8 cellular contexts compared by ENCODE assay signal in the genomic region with DNA sequence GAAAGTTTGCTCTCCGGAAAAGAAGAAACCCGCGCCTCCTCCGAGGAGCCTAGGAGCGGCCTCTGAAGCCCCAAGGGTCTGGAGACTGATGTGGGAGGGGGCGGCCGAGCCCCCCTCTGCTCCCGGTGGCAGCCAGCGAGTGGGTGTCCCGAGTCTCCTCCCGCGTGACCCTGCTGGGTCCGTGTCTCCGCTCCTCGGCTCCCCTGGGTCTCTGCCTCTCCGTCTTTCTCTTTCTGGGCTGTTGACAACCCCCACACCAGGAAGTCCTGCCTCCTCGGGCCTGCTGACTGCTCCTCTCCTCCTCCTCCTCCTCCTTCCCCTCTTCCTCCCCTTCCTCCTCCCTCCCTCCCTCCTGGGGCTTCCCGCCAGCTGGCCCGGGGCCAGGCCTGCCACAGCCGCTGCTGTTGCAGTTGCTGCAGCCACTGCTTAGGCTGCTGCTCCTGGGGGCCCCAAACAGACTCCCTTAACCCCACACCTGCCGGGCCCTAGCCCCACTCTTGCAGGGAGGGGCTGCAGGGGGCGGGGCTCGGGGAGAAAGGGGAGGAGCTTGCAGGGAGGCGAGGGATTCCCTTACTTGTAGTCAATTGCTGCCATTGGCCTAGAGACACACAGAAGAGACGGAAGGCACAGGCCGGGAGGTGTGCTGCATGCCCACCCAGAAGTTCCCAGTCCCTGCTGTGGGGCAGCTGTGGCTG. TPM values are rescaled to one million over a fixed set of nuclear protein-coding genes. Genes with fewer than 3 reads are reported as not detected.
DNase-seq lines count a peak whose midpoint lies in the region; ATAC-seq and TF ChIP-seq lines count a peak whose summit lies in the region.

A gene (minus strand): TSS at position 249 of the 695 bp plus-strand sequence. CDS start 1,176 bp downstream, outside the sequence.

- peak within 1 kb of the TSS; percentile 83 for H3K14ac ChIP-seq in trophoblast cell (ENCODE audit: low read length)

- H3K4me1 ChIP-seq in trophoblast cell (ENCODE audit: control insufficient read depth in 1 of 2, insufficient read depth in 2 of 2, low read length in 2 of 2) (peaks cover 16 to 21% of the 10 kb centered on the region in 2 experiments), tibial artery (peaks cover 0 to 62% (median 46%) of the 10 kb centered on the region in 4 donors)

- peak within 1 kb of the TSS; percentile 8 for H2AK5ac ChIP-seq in trophoblast cell (ENCODE audit: low read length)

- peaks cover 15% of the 10 kb centered on the region for H3K79me2 ChIP-seq in trophoblast cell (ENCODE audit: control insufficient read depth, insufficient read depth, low read length, poor library complexity)

- H3K18ac ChIP-seq in trophoblast cell (ENCODE audit: low read length) = peak within 1 kb of the TSS; percentile 68

- peak within 1 kb of the TSS; percentile 85 for H3K9ac ChIP-seq in trophoblast cell (ENCODE audit: low read length)

- POLR2A ChIA-PET in GM10248 (lab: Yijun Ruan, JAX) = interaction anchor here (0.6 to 1.0 kb wide), 5 partner anchors 10 to 311 kb away, joined by 3 to 5 read pairs (median 4); a partner anchor contains a TSS

- H3K4ac ChIP-seq in trophoblast cell (ENCODE audit: low read depth, low read length) = peak within 1 kb of the TSS; percentile 89

- H3K36me3 ChIP-seq in trophoblast cell (ENCODE audit: control insufficient read depth in 1 of 2, insufficient read depth in 2 of 2, low read length in 2 of 2) (peaks cover 7 to 13% of the 10 kb centered on the region in 2 experiments), tibial artery (peaks cover under 1 to 23% (median 4%) of the 10 kb centered on the region in 3 donors)

- H3K27ac ChIP-seq in adipose tissue (ENCODE audit: low read depth, low read length) (no peak within 1 kb of the TSS), trophoblast cell (ENCODE audit: low read depth, low read length) (peak within 1 kb of the TSS; percentile 77), tibial artery (peak within 1 kb of the TSS; percentile 84 to 95)

- intact Hi-C loops in cardiac septum (cut with DNase I) (no loop called here), tibial artery (cut with DNase I; ENCODE audit: low total_unique reads) (loop anchor here (10.0 kb wide), 1 partner anchor 196 kb away; a partner anchor contains a TSS)

- H3K79me1 ChIP-seq in trophoblast cell (ENCODE audit: low read length) = peaks cover 13% of the 10 kb centered on the region

- no peak within 1 kb of the TSS for H3K23ac ChIP-seq in trophoblast cell (ENCODE audit: low read length)

- peak within 1 kb of the TSS; percentile 1 for H2BK12ac ChIP-seq in trophoblast cell (ENCODE audit: low read length)

- H4K91ac ChIP-seq in trophoblast cell (ENCODE audit: low read depth, low read length) = peak within 1 kb of the TSS; percentile 86

- H4K12ac ChIP-seq in trophoblast cell (ENCODE audit: low read depth, low read length) = peak within 1 kb of the TSS; percentile 65

- peak within 1 kb of the TSS; percentile 74 for H3K4me2 ChIP-seq in trophoblast cell (ENCODE audit: low read length)

- peak; percentile 91 for DNase-seq in GM10248 (ENCODE audit: extremely low spot score)
- DNase-seq in NCI-H1436 treated with DMSO at 0.1 percent for 48 hours (lab: John Stamatoyannopoulos, UW) = peak; percentile 83
- DNase-seq in T-helper 1 cell = peak; percentile 85 to 93 (median 89)
- DNase-seq in cardiac septum (ENCODE audit: low spot score) = peak; percentile 98
- peak; percentile 72 to 73 for DNase-seq in trophoblast cell
- DNase-seq in tibial artery = peak; percentile 96 to 98

- 1% methylated on average over 21 to 26 of the region's 26 CpGs for WGBS in adipose tissue, 3 donors
- WGBS in trophoblast cell (ENCODE audit: extremely low coverage, insufficient coverage, insufficient read length) = no CpG with 5 or more reads among the region's 26 CpGs

- CTCF ChIA-PET in GM10248 (lab: Yijun Ruan, JAX) = interaction anchor here (1.0 to 6.8 kb wide), 7 partner anchors 10 to 85 kb away, joined by 3 to 49 read pairs (median 4); no protein-coding TSS in a partner anchor

- no peaks in the 10 kb centered on the region for H3K27me3 ChIP-seq in trophoblast cell (ENCODE audit: insufficient read depth, low read length)
- H3K27me3 ChIP-seq in tibial artery = no peaks in the 10 kb centered on the region

- H3K4me3 ChIP-seq in trophoblast cell (ENCODE audit: low read depth, low read length) (peak within 1 kb of the TSS; percentile 84), tibial artery (peak within 1 kb of the TSS; percentile 65 to 98)

- TF ChIP-seq CTCF in GM10248 (IDR thresholded peaks at IDR 0.05; ENCODE audit: control extremely low read depth, extremely low read depth, low read depth, missing control alignments) = no peak
- TF ChIP-seq CTCF in tibial artery (IDR thresholded peaks at IDR 0.05) = peak in 1 of 2 experiments; percentile 4

- peak within 1 kb of the TSS; percentile 80 for H4K8ac ChIP-seq in trophoblast cell (ENCODE audit: low read depth, low read length)

- no peaks in the 10 kb centered on the region for H3K9me3 ChIP-seq in trophoblast cell (ENCODE audit: insufficient read depth, low read depth, low read length)
- no peaks in the 10 kb centered on the region for H3K9me3 ChIP-seq in tibial artery

- H2AFZ ChIP-seq in trophoblast cell (ENCODE audit: insufficient read depth, low read length, poor library complexity) = peak within 1 kb of the TSS; percentile 33

- peak; percentile 64 for ATAC-seq in HG02678 (IDR thresholded peaks at IDR 0.05; ENCODE audit: unreplicated experiment)

- peak within 1 kb of the TSS; percentile 47 for H2BK120ac ChIP-seq in trophoblast cell (ENCODE audit: insufficient read depth, low read length, poor library complexity)

- peak within 1 kb of the TSS; percentile 55 for H2BK5ac ChIP-seq in trophoblast cell (ENCODE audit: low read depth, low read length, poor library complexity)

RNA-seq across cellular contexts. Expression of the gene that starts here (rescaled TPM):
- 10 to 100 TPM; 20.6 to 49.0 (median 27.0) TPM for polyA plus RNA-seq in adipose tissue
- total RNA-seq in cardiac septum = 35.0 TPM
- polyA plus RNA-seq in trophoblast cell (2013) = 24.3 and 24.6 TPM in 2 replicates
